Comparison of ENCODE assay signal across 1 cellular context in genomic region chr10:97788552-97789442, GRCh38.
A peak's percentile ranks its signal among the peaks of the same experiment; 100 is the strongest.
TF ChIP-seq lines count a peak whose summit lies in the region.

No MANE protein-coding gene starts in this region.

TF ChIP-seq in K562, 482 proteins besides CTCF, POLR2A, EP300 and RAD21 (continued from another document and continues in another):
- TF ChIP-seq ZBTB5 (IDR thresholded peaks at IDR 0.05) (no peak), TBL1XR1 (IDR thresholded peaks at IDR 0.05; ENCODE audit: low read length in 2 of 2) (peak; percentile 67 to 93), ZNF146 (CRISPR knock-in tag; IDR thresholded peaks at IDR 0.05; ENCODE audit: unreplicated experiment) (no peak), CREB3 (tag; conservative IDR thresholded peaks at IDR 0.05; ENCODE audit: low read depth) (no peak), SMAD4 (CRISPR knock-in tag; conservative IDR thresholded peaks at IDR 0.05) (peak; percentile 80), RBM14 (IDR thresholded peaks at IDR 0.05; ENCODE audit: borderline replicate concordance, insufficient read depth, low read depth, low read length) (no peak), STAT5A (IDR thresholded peaks at IDR 0.05; ENCODE audit: borderline replicate concordance, low read length) (peak; percentile 81; the same call in 1 of the 2 replicates), RBM34 (IDR thresholded peaks at IDR 0.05; ENCODE audit: borderline replicate concordance, insufficient read depth, low read length) (no peak), BCLAF1 (IDR thresholded peaks at IDR 0.05; ENCODE audit: borderline replicate concordance in 1 of 2, control insufficient read depth in 1 of 2, low read depth in 2 of 2, low read length in 1 of 2) (no peak), CBFA2T3 (IDR thresholded peaks at IDR 0.05) (peak; percentile 97), SREBF1 (IDR thresholded peaks at IDR 0.05; ENCODE audit: borderline replicate concordance, low read depth, low read length) (no peak), MCM5 (IDR thresholded peaks at IDR 0.05; ENCODE audit: low read depth) (no peak), HLTF (IDR thresholded peaks at IDR 0.05) (no peak), TEAD4 (IDR thresholded peaks at IDR 0.05; ENCODE audit: low read length) (peak; percentile 94), TEAD4 (CRISPR knock-in tag; IDR thresholded peaks at IDR 0.05; ENCODE audit: borderline replicate concordance) (no peak), ZKSCAN8 (CRISPR knock-in tag; IDR thresholded peaks at IDR 0.05) (0 out of 2 replicates have a peak, but pooled peaks have one; percentile 49), SAFB2 (IDR thresholded peaks at IDR 0.05; ENCODE audit: borderline replicate concordance, low read depth, low read length, severe bottlenecking) (no peak), ZZZ3 (IDR thresholded peaks at IDR 0.05) (no peak), RERE (CRISPR knock-in tag; IDR thresholded peaks at IDR 0.05; ENCODE audit: borderline replicate concordance) (no peak), THAP7 (CRISPR knock-in tag; IDR thresholded peaks at IDR 0.05) (no peak), ZNF586 (CRISPR knock-in tag; conservative IDR thresholded peaks at IDR 0.05) (no peak), CSDE1 (IDR thresholded peaks at IDR 0.05) (no peak), SLC30A9 (CRISPR knock-in tag; IDR thresholded peaks at IDR 0.05) (no peak), ETS2 (tag; IDR thresholded peaks at IDR 0.05; ENCODE audit: borderline replicate concordance, poor library complexity, severe bottlenecking) (no peak), ATF7 (IDR thresholded peaks at IDR 0.05) (0 out of 2 replicates have a peak, but pooled peaks have one; percentile 18), NR2C1 (IDR thresholded peaks at IDR 0.05) (no peak), NR2C1 (tag; IDR thresholded peaks at IDR 0.05) (no peak), ZNF282 (CRISPR knock-in tag; IDR thresholded peaks at IDR 0.05) (no peak), MECOM (CRISPR knock-in tag; IDR thresholded peaks at IDR 0.05) (no peak), MTA2 (IDR thresholded peaks at IDR 0.05; ENCODE audit: low read depth) (peak; percentile 85), BHLHE40 (IDR thresholded peaks at IDR 0.05; ENCODE audit: low read length) (peak; percentile 37; the same call in 1 of the 2 replicates), ZNF518B (CRISPR knock-in tag; IDR thresholded peaks at IDR 0.05) (no peak), NFXL1 (CRISPR knock-in tag; IDR thresholded peaks at IDR 0.05) (no peak), MTF1 (CRISPR knock-in tag; IDR thresholded peaks at IDR 0.05; ENCODE audit: borderline replicate concordance) (no peak), CHCHD3 (CRISPR knock-in tag; IDR thresholded peaks at IDR 0.05) (no peak), ZNF143 (CRISPR knock-in tag; IDR thresholded peaks at IDR 0.05) (no peak), MCM2 (IDR thresholded peaks at IDR 0.05; ENCODE audit: low read depth) (no peak), PHTF2 (CRISPR knock-in tag; IDR thresholded peaks at IDR 0.05) (no peak), RBFOX2 (IDR thresholded peaks at IDR 0.05; ENCODE audit: low read depth, low read length) (peak; percentile 44), ZNF668 (CRISPR knock-in tag; IDR thresholded peaks at IDR 0.05) (no peak), PREB (CRISPR knock-in tag; IDR thresholded peaks at IDR 0.05) (no peak), GABPB1 (CRISPR knock-in tag; IDR thresholded peaks at IDR 0.05) (no peak), ZNF239 (CRISPR knock-in tag; IDR thresholded peaks at IDR 0.05) (no peak), ARNT (IDR thresholded peaks at IDR 0.05) (no peak), TFE3 (CRISPR knock-in tag; IDR thresholded peaks at IDR 0.05) (no peak), TBP (optimal IDR thresholded peaks at IDR 0.05; ENCODE audit: low read depth, low read length) (no peak), FIP1L1 (IDR thresholded peaks at IDR 0.05; ENCODE audit: low read depth, low read length, poor library complexity, severe bottlenecking) (no peak), FOXP1 (CRISPR knock-in tag; IDR thresholded peaks at IDR 0.05) (no peak), ZBTB7A (IDR thresholded peaks at IDR 0.05; ENCODE audit: borderline replicate concordance, control insufficient read depth, low read depth, low read length) (peak; percentile 91), ZBTB1 (CRISPR knock-in tag; IDR thresholded peaks at IDR 0.05; ENCODE audit: borderline replicate concordance, low read depth) (no peak)
